Comparison of ENCODE assay signal across 9 cellular contexts in genomic region chr1:228037401-228038386, GRCh38. TPM values are rescaled to one million over a fixed set of nuclear protein-coding genes. Genes with fewer than 3 reads are reported as not detected.
DNase-seq lines count a peak whose midpoint lies in the region; ATAC-seq and TF ChIP-seq lines count a peak whose summit lies in the region.
"Had no signal": no experiment of that assay in that cellular context is flagged by ENCODE, and none has a peak within 500 bp of the region (broad histone marks: within the 10 kb centered on the region; RNA-seq: fewer than 3 reads in every experiment).

No MANE protein-coding gene starts in this region.

- no peak overlapping the region for H2BK5ac ChIP-seq in mesendoderm (ENCODE audit: low read length)

- H4K5ac ChIP-seq in mesendoderm (ENCODE audit: low read length) = no peak overlapping the region

- H2BK15ac ChIP-seq in mesendoderm (replicated peaks; ENCODE audit: low read depth) = no peak overlapping the region

- H3K36me3 ChIP-seq in cardiac muscle cell (no peaks in the 10 kb centered on the region), body of pancreas (replicated peaks in 1 of 2; ENCODE audit: insufficient read depth in 1 of 2, low read depth in 2 of 2) (no peaks in the 10 kb centered on the region), mesendoderm (ENCODE audit: control insufficient read depth, insufficient read depth, low read length) (no peaks in the 10 kb centered on the region), BE2C (no peaks in the 10 kb centered on the region)

- H3K4ac ChIP-seq in mesendoderm (ENCODE audit: low read depth, low read length) = no peak overlapping the region

- H4K8ac ChIP-seq in mesendoderm (ENCODE audit: low read depth, low read length) = no peak overlapping the region

- 3 to 7% methylated on average over 28 to 72 of the region's 80 CpGs for WGBS in body of pancreas, 2 donors
- WGBS in mesendoderm (ENCODE audit: extremely low coverage, insufficient coverage, low lambda C conversion rate) = no CpG with 5 or more reads among the region's 80 CpGs

- DNase-seq in cardiac muscle cell (ENCODE audit: low read depth in 1 of 2, low spot score in 1 of 2) (peak in 1 of 2 donors; percentile 47), Right ventricle myocardium superior (no peak), body of pancreas (peak in 3 of 4 donors; percentile 20 to 47 (median 24)), mesendoderm (peak; percentile 30), ureter (ENCODE audit: low spot score) (peak; percentile 42), BE2C (no peak)
- DNase-seq: DND-41 had no signal

- no peak overlapping the region for H3K23ac ChIP-seq in mesendoderm (ENCODE audit: low read length)

- H3K4me3 ChIP-seq in cardiac muscle cell (peak overlapping the region; percentile 17), body of pancreas (no peak overlapping the region), mesendoderm (ENCODE audit: low read length) (peak overlapping the region; percentile 24), BE2C (ENCODE audit: low read depth, low read length) (no peak overlapping the region)

- no peak overlapping the region for H2AK5ac ChIP-seq in mesendoderm (ENCODE audit: low read length)

- peak overlapping the region; percentile 65 for H3K9ac ChIP-seq in mesendoderm (ENCODE audit: low read length)

- peak overlapping the region; percentile 72 for H3K4me2 ChIP-seq in mesendoderm (ENCODE audit: low read length)

- H3K4me1 ChIP-seq in cardiac muscle cell (ENCODE audit: low read depth) (no peaks in the 10 kb centered on the region), body of pancreas (peaks cover 9% of the 10 kb centered on the region), mesendoderm (ENCODE audit: control insufficient read depth, low read depth, low read length) (peaks cover 2% of the 10 kb centered on the region), BE2C (no peaks in the 10 kb centered on the region)

- H3K27me3 ChIP-seq in cardiac muscle cell = peaks cover 57% of the 10 kb centered on the region
- H3K27me3 ChIP-seq in body of pancreas = peaks cover 0 to 8% of the 10 kb centered on the region in 2 donors
- H3K27me3 ChIP-seq in mesendoderm (ENCODE audit: insufficient read depth, low read length, poor library complexity) = peaks cover 2% of the 10 kb centered on the region
- H3K27me3 ChIP-seq in BE2C = no peaks in the 10 kb centered on the region; the same call in 1 of the 2 replicates

- no peak overlapping the region for H2BK120ac ChIP-seq in mesendoderm (ENCODE audit: low read depth, low read length)

- H3K9me3 ChIP-seq in cardiac muscle cell (ENCODE audit: low read depth) (no peaks in the 10 kb centered on the region), body of pancreas (peaks cover 0 to 3% (median 0%) of the 10 kb centered on the region in 3 donors), BE2C (no peaks in the 10 kb centered on the region)

- TF ChIP-seq POLR2A in body of pancreas (IDR thresholded peaks at IDR 0.05) = no peak

- no peak overlapping the region for H3K27ac ChIP-seq in cardiac muscle cell
- H3K27ac ChIP-seq in body of pancreas = no peak overlapping the region
- no peak overlapping the region for H3K27ac ChIP-seq in mesendoderm (ENCODE audit: low read depth, low read length)

- ATAC-seq in Right ventricle myocardium superior (ENCODE audit: poor library complexity) = no peak
- peak; percentile 83 for ATAC-seq in HG03439 (IDR thresholded peaks at IDR 0.05; ENCODE audit: unreplicated experiment)
- ATAC-seq in body of pancreas = peak; percentile 77
- no peak; the same call in 2 of the 3 replicates for ATAC-seq in SK-N-SH treated with all-trans-retinoic acid at 6 μM for 48 hours

- peak overlapping the region; percentile 64 for H3K18ac ChIP-seq in mesendoderm (ENCODE audit: low read length)

- TF ChIP-seq CTCF in cardiac muscle cell (IDR thresholded peaks at IDR 0.05; ENCODE audit: low read depth, low read length) = no peak
- no peak for TF ChIP-seq CTCF in body of pancreas (IDR thresholded peaks at IDR 0.05)
- no peak for TF ChIP-seq CTCF in BE2C (IDR thresholded peaks at IDR 0.05; ENCODE audit: low read depth, low read length)

- intact Hi-C loops in Right ventricle myocardium superior (cut with DNase I) (no loop called here), body of pancreas (cut with DNase I) (no loop called here)

- H3K56ac ChIP-seq in mesendoderm (ENCODE audit: low read length) = peak overlapping the region; percentile 82

- H3K79me2 ChIP-seq in mesendoderm (ENCODE audit: control insufficient read depth, insufficient read depth, low read length) = no peaks in the 10 kb centered on the region

- H3K79me1 ChIP-seq in mesendoderm (ENCODE audit: low read length) = no peaks in the 10 kb centered on the region

TF ChIP-seq in SK-N-SH treated with all-trans-retinoic acid at 6 μM for 48 hours, 23 proteins besides CTCF, POLR2A, EP300 and RAD21:
- TF ChIP-seq TSHZ2 (CRISPR knock-in tag; IDR thresholded peaks at IDR 0.05) (no peak), TCF4 (CRISPR knock-in tag; IDR thresholded peaks at IDR 0.05; ENCODE audit: borderline replicate concordance) (no peak), ZNF565 (CRISPR knock-in tag; conservative IDR thresholded peaks at IDR 0.05; ENCODE audit: low read depth) (no peak), CSDC2 (CRISPR knock-in tag; IDR thresholded peaks at IDR 0.05) (no peak), ZC3H10 (CRISPR knock-in tag; IDR thresholded peaks at IDR 0.05) (no peak), SNAI2 (CRISPR knock-in tag; IDR thresholded peaks at IDR 0.05) (no peak), ARNTL (CRISPR knock-in tag; IDR thresholded peaks at IDR 0.05; ENCODE audit: borderline replicate concordance, low read depth) (no peak), BACH2 (CRISPR knock-in tag; IDR thresholded peaks at IDR 0.05; ENCODE audit: borderline replicate concordance) (no peak), ESRRG (CRISPR knock-in tag; IDR thresholded peaks at IDR 0.05) (no peak), PATZ1 (CRISPR knock-in tag; IDR thresholded peaks at IDR 0.05; ENCODE audit: borderline replicate concordance) (no peak), OSR1 (CRISPR knock-in tag; IDR thresholded peaks at IDR 0.05) (no peak)
TF ChIP-seq in SK-N-SH treated with all-trans-retinoic acid at 6 μM for 48 hours: peak in this region for 0.

RNA-seq across cellular contexts. Expression of gene WNT3A, which starts 30.9 kb away (rescaled TPM):
- total RNA-seq in cardiac muscle cell (not detected in 2 replicates), Right ventricle myocardium superior (not detected), body of pancreas (not detected), ureter (0.21 TPM)
- 0.12 TPM in 1 of 2 replicates, not detected in the other for polyA plus RNA-seq in cardiac muscle cell
- polyA plus RNA-seq in mesendoderm (2013, experiment 1 of 2) = 0.53 TPM
- polyA plus RNA-seq in mesendoderm (2013, experiment 2 of 2) = 0.42 TPM
- not detected for polyA plus RNA-seq in BE2C (2012; ENCODE audit: insufficient read depth, insufficient read length, low read depth)

RNA-seq across cellular contexts. Expression of gene ARF1, which starts 44.8 kb away (rescaled TPM):
- total RNA-seq in cardiac muscle cell (421 and 499 TPM in 2 replicates), Right ventricle myocardium superior (251 TPM), body of pancreas (100 to 1,000 TPM; 158 to 203 TPM), ureter (361 TPM)
- 662 and 732 TPM in 2 replicates for polyA plus RNA-seq in cardiac muscle cell
- polyA plus RNA-seq in mesendoderm (2013, experiment 1 of 2) = 264 TPM
- 266 TPM for polyA plus RNA-seq in mesendoderm (2013, experiment 2 of 2)
- 1,294 TPM for polyA plus RNA-seq in BE2C (2012; ENCODE audit: insufficient read depth, insufficient read length, low read depth)

Comparison
In these comparisons a context has a peak if more than half of its experiments do, and no peak if none do; other contexts are left out.
1. DNase-seq: peak in body of pancreas (3 of 4), mesendoderm (single experiment) and ureter (single experiment); none in Right ventricle myocardium superior (single experiment) and BE2C (single experiment).
2. H3K4me3 ChIP-seq: peak in cardiac muscle cell (single experiment) and mesendoderm (single experiment); none in body of pancreas (0 of 2) and BE2C (single experiment).
3. ATAC-seq: peak in HG03439 (single experiment) and body of pancreas (single experiment); none in Right ventricle myocardium superior (single experiment) and SK-N-SH treated with all-trans-retinoic acid at 6 μM for 48 hours (single experiment).